14 cellular contexts compared by ENCODE assay signal in the genomic region with DNA sequence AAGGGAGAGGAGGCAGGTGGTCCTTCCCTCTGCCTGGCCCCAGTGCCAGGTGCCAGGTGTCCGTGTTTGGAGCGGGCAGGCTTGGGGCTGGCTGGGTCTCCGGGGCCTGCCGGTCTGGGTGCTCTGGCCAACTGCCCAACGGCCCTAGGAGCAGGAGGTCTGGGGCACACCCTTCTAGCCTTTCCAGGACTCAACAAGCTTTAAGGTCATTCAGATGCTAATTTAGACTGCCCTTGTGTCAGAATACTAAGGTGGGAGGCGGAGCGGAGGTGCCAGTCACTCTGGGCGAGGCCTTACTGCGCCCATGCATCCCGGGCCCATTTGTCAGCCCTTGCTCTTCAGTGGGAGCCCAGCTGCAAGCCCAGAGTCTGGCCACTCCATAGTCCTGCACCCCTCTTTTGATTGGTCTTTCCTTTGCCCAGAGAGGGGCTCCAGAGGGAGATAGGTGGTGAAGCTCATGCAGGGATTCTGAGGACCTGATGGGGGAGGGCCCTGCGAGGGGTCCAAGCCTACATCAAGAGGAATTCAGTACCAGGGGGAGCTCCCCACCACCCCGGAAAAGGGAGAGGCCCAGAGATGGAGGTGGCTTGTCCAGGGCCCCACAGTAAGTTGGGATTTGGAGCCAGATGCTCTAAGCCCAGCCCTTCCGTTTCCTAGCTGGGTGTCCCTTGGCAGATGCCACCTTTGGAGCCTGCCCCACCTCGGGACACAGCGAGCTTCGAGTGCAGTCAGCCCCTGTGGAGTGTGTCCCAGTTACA. TPM values are rescaled to one million over a fixed set of nuclear protein-coding genes. Genes with fewer than 3 reads are reported as not detected.
DNase-seq lines count a peak whose midpoint lies in the region; ATAC-seq and TF ChIP-seq lines count a peak whose summit lies in the region.
"Had no signal": no experiment of that assay in that cellular context is flagged by ENCODE, and none has a peak within 500 bp of the region (broad histone marks: within the 10 kb centered on the region; RNA-seq: fewer than 3 reads in every experiment).

No MANE protein-coding gene starts in this region.

- H3K36me3 ChIP-seq in Peyer's patch: peaks cover 0 to 33% (median 0%) of the 10 kb centered on the region in 3 donors
- H3K36me3 ChIP-seq in right atrium auricular region: peaks cover 35% of the 10 kb centered on the region

- TF ChIP-seq CTCF in Peyer's patch (IDR thresholded peaks at IDR 0.05): no peak
- TF ChIP-seq CTCF in right atrium auricular region (IDR thresholded peaks at IDR 0.05): no peak

- H3K4me1 ChIP-seq in Peyer's patch (peaks cover 0 to 36% (median 20%) of the 10 kb centered on the region in 4 donors), right atrium auricular region (peaks cover 0 to 76% of the 10 kb centered on the region in 2 donors)

- H3K27me3 ChIP-seq in Peyer's patch (no peaks in the 10 kb centered on the region), right atrium auricular region (no peaks in the 10 kb centered on the region)

- DNase-seq in DMS 273 (lab: John Stamatoyannopoulos, UW; ENCODE audit: unreplicated experiment) (peak; percentile 49), DMS 273 treated with DMSO at 0.1 percent for 48 hours (lab: John Stamatoyannopoulos, UW) (no peak), Peyer's patch (peak in 2 of 3 donors; percentile 46 to 47), right atrium auricular region (ENCODE audit: low spot score) (no peak), sciatic nerve (ENCODE audit: low spot score) (peak; percentile 55), GOT3 (lab: John Stamatoyannopoulos, UW) (no peak)
- DNase-seq: 8988T, DMS79, NCI-H187 treated with DMSO at 0.1 percent for 48 hours, PC-9 had no signal

- intact Hi-C loops in sciatic nerve (cut with DNase I): no loop called here

- H3K9me3 ChIP-seq in Peyer's patch: no peaks in the 10 kb centered on the region
- H3K9me3 ChIP-seq in right atrium auricular region: no peaks in the 10 kb centered on the region

- H3K4me3 ChIP-seq in Peyer's patch (no peak overlapping the region), right atrium auricular region (peak overlapping the region; percentile 55 to 63)
- H3K4me3 ChIP-seq: PC-9 had no signal

- no peak overlapping the region for H3K27ac ChIP-seq in Peyer's patch
- H3K27ac ChIP-seq in right atrium auricular region: peak overlapping the region; percentile 86 to 89
- H3K27ac ChIP-seq: PC-9 had no signal

- TF ChIP-seq POLR2A in Peyer's patch (IDR thresholded peaks at IDR 0.05): no peak

- ATAC-seq in sciatic nerve (no peak), HG02610 (IDR thresholded peaks at IDR 0.05; ENCODE audit: unreplicated experiment) (no peak), HG03097 (IDR thresholded peaks at IDR 0.05; ENCODE audit: low FRiP score, unreplicated experiment) (no peak)

RNA-seq across cellular contexts. Expression of gene PGAM2, which starts 1.3 kb away (rescaled TPM):
- total RNA-seq in Peyer's patch (1 to 10 TPM in 2 of 4 donors, not detected in 2; 1.2 to 4.1 TPM), right atrium auricular region (1,000 to 10,000 TPM in 1 of 2 donors, 100 to 1,000 TPM in 1; 680 to 2,809 TPM), sciatic nerve (0.85 TPM)
- total RNA-seq: glomerular endothelial cell, HT1080 had no signal

RNA-seq across cellular contexts. Expression of gene POLM, which starts 18.3 kb away (rescaled TPM):
- total RNA-seq in Peyer's patch: 100 to 1,000 TPM in 2 of 4 donors, 10 to 100 TPM in 2; 49.5 to 150 (median 90.8) TPM
- 10 to 100 TPM; 18.5 to 31.3 TPM for total RNA-seq in right atrium auricular region
- total RNA-seq in sciatic nerve: 25.6 TPM

RNA-seq across cellular contexts. Expression of gene DBNL, which starts 19.6 kb away (rescaled TPM):
- total RNA-seq in Peyer's patch (100 to 1,000 TPM; 100 to 303 (median 111) TPM), right atrium auricular region (10 to 100 TPM; 31.4 to 66.2 TPM), sciatic nerve (85.1 TPM)

RNA-seq across cellular contexts. Expression of gene AEBP1, which starts 40.1 kb away (rescaled TPM):
- 100 to 1,000 TPM in 1 of 4 donors, 10 to 100 TPM in 3; 20.1 to 127 (median 58.0) TPM for total RNA-seq in Peyer's patch
- 100 to 1,000 TPM in 1 of 2 donors, 10 to 100 TPM in 1; 84.4 to 193 TPM for total RNA-seq in right atrium auricular region
- 236 TPM for total RNA-seq in sciatic nerve
- total RNA-seq: HT1080 had no signal

RNA-seq across cellular contexts. Expression of gene POLD2, which starts 59.3 kb away (rescaled TPM):
- 10 to 100 TPM in 3 of 4 donors, 1 to 10 TPM in 1; 7.4 to 80.9 (median 28.4) TPM for total RNA-seq in Peyer's patch
- 10 to 100 TPM; 71.4 to 76.5 TPM for total RNA-seq in right atrium auricular region
- total RNA-seq in sciatic nerve: 67.0 TPM

Comparison
In these comparisons a context has a peak if more than half of its experiments do, and no peak if none do; other contexts are left out.
1. DNase-seq: peak in DMS 273 (single experiment), Peyer's patch (2 of 3) and sciatic nerve (single experiment); none in DMS 273 treated with DMSO at 0.1 percent for 48 hours (single experiment), right atrium auricular region (single experiment) and GOT3 (single experiment).
2. H3K27ac ChIP-seq: peak in right atrium auricular region (2 of 2); none in Peyer's patch (0 of 4).
3. H3K4me3 ChIP-seq: peak in right atrium auricular region (2 of 2); none in Peyer's patch (0 of 4).
4. RNA of gene PGAM2, which starts 1.3 kb away (total RNA-seq): 680 to 2,809 TPM in right atrium auricular region; 1.2 to 4.1 TPM in Peyer's patch and 0.85 TPM in sciatic nerve (single experiment); every median in the first group is over 100 times any median in the second.